ENCODE assay signal across 8 cellular contexts in genomic region chr1:2198571-2198970, GRCh38. TPM values are rescaled to one million over a fixed set of nuclear protein-coding genes. Genes with fewer than 3 reads are reported as not detected.
A peak's percentile ranks its signal among the peaks of the same experiment; 100 is the strongest.
DNase-seq lines count a peak whose midpoint lies in the region; ATAC-seq, FAIRE-seq and TF ChIP-seq lines count a peak whose summit lies in the region.

No MANE protein-coding gene starts in this region.

- H3K27me3 ChIP-seq in CD4-positive, CD25-positive, alpha-beta regulatory T cell (ENCODE audit: control insufficient read depth, insufficient read depth, low read length) = no peaks in the 10 kb centered on the region
- H3K27me3 ChIP-seq in esophagus muscularis mucosa = no peaks in the 10 kb centered on the region
- H3K27me3 ChIP-seq in pancreas = no peaks in the 10 kb centered on the region
- H3K27me3 ChIP-seq in Karpas-422 (ENCODE audit: low read length) = no peaks in the 10 kb centered on the region

- WGBS in esophagus muscularis mucosa = 66% methylated on average over 6 of the region's 11 CpGs
- WGBS in pancreas, 2 donors = 30% methylated on average over 11 of the region's 11 CpGs

- no peaks in the 10 kb centered on the region for H3K36me3 Mint-ChIP-seq in CD4-positive, CD25-positive, alpha-beta regulatory T cell

- H3K4me1 Mint-ChIP-seq in CD4-positive, CD25-positive, alpha-beta regulatory T cell = peaks cover 0 to 28% (median 9%) of the 10 kb centered on the region in 4 donors

- H3K9ac ChIP-seq in SK-N-MC (ENCODE audit: insufficient read length) = peak overlapping the region; percentile 53
- no peak overlapping the region for H3K9ac ChIP-seq in Karpas-422 (ENCODE audit: low read length)

- FAIRE-seq in pancreas (lab: Jason Lieb, UNC) = no peak

- no peak overlapping the region for H3K4me2 ChIP-seq in Karpas-422 (ENCODE audit: low read depth, low read length, poor library complexity, severe bottlenecking)

- no peaks in the 10 kb centered on the region for H3K27me3 Mint-ChIP-seq in CD4-positive, CD25-positive, alpha-beta regulatory T cell

- H3K79me2 ChIP-seq in Karpas-422 (ENCODE audit: low read length) = peaks cover 5% of the 10 kb centered on the region

- no peak for TF ChIP-seq CTCF in esophagus muscularis mucosa (IDR thresholded peaks at IDR 0.05)
- TF ChIP-seq CTCF in pancreas (IDR thresholded peaks at IDR 0.05) = no peak

- no peak for TF ChIP-seq POLR2A in esophagus muscularis mucosa (IDR thresholded peaks at IDR 0.05; ENCODE audit: low read depth)

- intact Hi-C loops in esophagus muscularis mucosa (cut with DNase I) (loop anchor here (5.0 kb wide), 1 partner anchor 34 kb away; no protein-coding TSS in a partner anchor), pancreas (cut with DNase I) (loop anchor here (5.0 to 10.0 kb wide), 4 partner anchors 114 to 416 kb away; no protein-coding TSS in a partner anchor)

- no peak for ATAC-seq in CD4-positive, CD25-positive, alpha-beta regulatory T cell (ENCODE audit: low read depth in 2 of 2)
- ATAC-seq in pancreas (peak; percentile 44 to 60 (median 53)), HG03045 (IDR thresholded peaks at IDR 0.05; ENCODE audit: unreplicated experiment) (no peak)

- no peak overlapping the region for H3K4me3 ChIP-seq in CD4-positive, CD25-positive, alpha-beta regulatory T cell (ENCODE audit: low read depth, low read length)
- H3K4me3 ChIP-seq in SK-N-MC (peak overlapping the region; percentile 79), esophagus muscularis mucosa (peak overlapping the region in 3 of 4 donors; percentile 44 to 60 (median 52)), pancreas (peak overlapping the region in 2 of 4 donors; percentile 36 to 41), Karpas-422 (ENCODE audit: low read length) (no peak overlapping the region)

- no peaks in the 10 kb centered on the region for H4K20me1 ChIP-seq in Karpas-422 (ENCODE audit: insufficient read depth, low read depth, low read length)

- peak overlapping the region; percentile 83 to 92 (median 88) for H3K4me3 Mint-ChIP-seq in CD4-positive, CD25-positive, alpha-beta regulatory T cell

- no peak for DNase-seq in CD4-positive, CD25-positive, alpha-beta regulatory T cell
- DNase-seq in SK-N-MC (ENCODE audit: low read depth, low spot score) = no peak
- no peak for DNase-seq in esophagus muscularis mucosa (ENCODE audit: extremely low spot score)
- peak; percentile 77 to 94 (median 88) for DNase-seq in pancreas
- no peak for DNase-seq in dedifferentiated amniotic fluid mesenchymal stem cell (ENCODE audit: extremely low spot score)
- DNase-seq in Karpas-422 = no peak
- DNase-seq in NCI-H2227 (lab: John Stamatoyannopoulos, UW; ENCODE audit: unreplicated experiment) = no peak

- no peaks in the 10 kb centered on the region for H3K9me3 ChIP-seq in CD4-positive, CD25-positive, alpha-beta regulatory T cell (ENCODE audit: control insufficient read depth in 2 of 2, low read length in 2 of 2)
- H3K9me3 ChIP-seq in SK-N-MC (ENCODE audit: low read depth, low read length) (no peaks in the 10 kb centered on the region), esophagus muscularis mucosa (no peaks in the 10 kb centered on the region), pancreas (no peaks in the 10 kb centered on the region), Karpas-422 (ENCODE audit: low read length) (no peaks in the 10 kb centered on the region)

- H3K27ac Mint-ChIP-seq in CD4-positive, CD25-positive, alpha-beta regulatory T cell = peak overlapping the region; percentile 81 to 93 (median 90)

- no peaks in the 10 kb centered on the region for H3K36me3 ChIP-seq in CD4-positive, CD25-positive, alpha-beta regulatory T cell (ENCODE audit: control insufficient read depth, insufficient read depth, low read length)
- H3K36me3 ChIP-seq in SK-N-MC (ENCODE audit: insufficient read depth, low read length) (no peaks in the 10 kb centered on the region), esophagus muscularis mucosa (no peaks in the 10 kb centered on the region), pancreas (no peaks in the 10 kb centered on the region), Karpas-422 (ENCODE audit: insufficient read depth, low read length) (no peaks in the 10 kb centered on the region)

- no peaks in the 10 kb centered on the region for H3K9me3 Mint-ChIP-seq in CD4-positive, CD25-positive, alpha-beta regulatory T cell

- peak overlapping the region; percentile 78 for H3K27ac ChIP-seq in CD4-positive, CD25-positive, alpha-beta regulatory T cell (ENCODE audit: insufficient read depth, low read length, poor library complexity, severe bottlenecking)
- H3K27ac ChIP-seq in SK-N-MC = peak overlapping the region; percentile 53; the same call in 1 of the 2 replicates
- peak overlapping the region; percentile 85 to 98 (median 89) for H3K27ac ChIP-seq in esophagus muscularis mucosa (replicated peaks in 1 of 4)
- H3K27ac ChIP-seq in pancreas = peak overlapping the region; percentile 80 to 90 (median 86)
- H3K27ac ChIP-seq in Karpas-422 (ENCODE audit: low read length) = no peak overlapping the region

- H3K9me2 ChIP-seq in Karpas-422 (replicated peaks; ENCODE audit: insufficient read depth, low read length) = no peaks in the 10 kb centered on the region

- TF ChIP-seq EP300 in esophagus muscularis mucosa (IDR thresholded peaks at IDR 0.05) = no peak

- peaks cover 34% of the 10 kb centered on the region for H3K4me1 ChIP-seq in CD4-positive, CD25-positive, alpha-beta regulatory T cell (ENCODE audit: control insufficient read depth, insufficient read depth, low read length, poor library complexity, severe bottlenecking)
- H3K4me1 ChIP-seq in esophagus muscularis mucosa = peaks cover 39 to 64% (median 57%) of the 10 kb centered on the region in 4 donors
- H3K4me1 ChIP-seq in pancreas = peaks cover 6 to 24% (median 11%) of the 10 kb centered on the region in 3 donors
- H3K4me1 ChIP-seq in Karpas-422 (ENCODE audit: low read length) = peaks cover 12% of the 10 kb centered on the region

- H2AFZ ChIP-seq in Karpas-422 (ENCODE audit: low read length) = no peak overlapping the region

RNA-seq across cellular contexts. Expression of gene FAAP20, which starts 4.0 kb away (rescaled TPM):
- 40.4 TPM for total RNA-seq in CD4-positive, CD25-positive, alpha-beta regulatory T cell
- polyA plus RNA-seq in CD4-positive, CD25-positive, alpha-beta regulatory T cell = 10 to 100 TPM; 40.0 to 66.5 (median 51.5) TPM
- total RNA-seq in esophagus muscularis mucosa = 10 to 100 TPM; 37.9 to 81.7 (median 55.7) TPM
- 10 to 100 TPM; 17.2 to 35.9 (median 22.3) TPM for total RNA-seq in pancreas
- 10 to 100 TPM; 56.1 to 75.6 TPM for polyA plus RNA-seq in pancreas
- 20.1 and 84.8 TPM in 2 replicates for total RNA-seq in Karpas-422 (2014; rRNA removed; shearing (Covaris generic); ENCODE audit: low replicate concordance)

RNA-seq across cellular contexts. Expression of gene SKI, which starts 29.5 kb away (rescaled TPM):
- total RNA-seq in CD4-positive, CD25-positive, alpha-beta regulatory T cell = 218 TPM
- polyA plus RNA-seq in CD4-positive, CD25-positive, alpha-beta regulatory T cell = under 1 TPM; 0.25 to 0.57 (median 0.31) TPM
- total RNA-seq in esophagus muscularis mucosa (100 to 1,000 TPM in 2 of 4 donors, 10 to 100 TPM in 2; 70.1 to 190 (median 124) TPM), pancreas (10 to 100 TPM; 11.0 to 27.9 (median 16.2) TPM)
- polyA plus RNA-seq in pancreas = 10 to 100 TPM in 1 of 2 donors, 1 to 10 TPM in 1; 8.6 to 12.1 TPM
- total RNA-seq in Karpas-422 (2014; rRNA removed; shearing (Covaris generic); ENCODE audit: low replicate concordance) = 1.7 and 2.4 TPM in 2 replicates

Comparison
In these comparisons a context has a peak if more than half of its experiments do, and no peak if none do; other contexts are left out.
1. ATAC-seq: peak in pancreas (4 of 4); none in CD4-positive, CD25-positive, alpha-beta regulatory T cell (0 of 2) and HG03045 (single experiment).
2. DNase-seq: peak in pancreas (6 of 6); none in CD4-positive, CD25-positive, alpha-beta regulatory T cell (0 of 3), SK-N-MC (single experiment), esophagus muscularis mucosa (single experiment), dedifferentiated amniotic fluid mesenchymal stem cell (single experiment), Karpas-422 (single experiment) and NCI-H2227 (single experiment).
3. H3K4me3 ChIP-seq: peak in SK-N-MC (single experiment) and esophagus muscularis mucosa (3 of 4); none in CD4-positive, CD25-positive, alpha-beta regulatory T cell (single experiment) and Karpas-422 (single experiment).